In genomic region chr20:1178103-1178502, GRCh38 we compare ENCODE assay signal across 2 cellular contexts.
TF ChIP-seq lines count a peak whose summit lies in the region.

No MANE protein-coding gene starts in this region.

TF ChIP-seq in A549, 52 proteins besides CTCF, POLR2A, EP300 and RAD21:
- TF ChIP-seq RFX5 (IDR thresholded peaks at IDR 0.05) (no peak), ZFP36 (IDR thresholded peaks at IDR 0.05; ENCODE audit: borderline replicate concordance, partially characterized antibody) (peak; percentile 44), HEYL (CRISPR knock-in tag; IDR thresholded peaks at IDR 0.05) (no peak), CBX2 (IDR thresholded peaks at IDR 0.05; ENCODE audit: borderline replicate concordance, low read depth) (no peak)

TF ChIP-seq in H1, 55 proteins besides CTCF, POLR2A, EP300 and RAD21:
- TF ChIP-seq SRF (IDR thresholded peaks at IDR 0.05; ENCODE audit: low read depth, low read length) = no peak
- TF ChIP-seq KDM4A (IDR thresholded peaks at IDR 0.05; ENCODE audit: low read depth, low read length, severe bottlenecking) = no peak
- no peak for TF ChIP-seq BCL11A (IDR thresholded peaks at IDR 0.05; ENCODE audit: low read depth in 2 of 2, low read length in 2 of 2)
- TF ChIP-seq JUND (IDR thresholded peaks at IDR 0.05; ENCODE audit: low read length) = no peak
- no peak for TF ChIP-seq SAP30 (IDR thresholded peaks at IDR 0.05; ENCODE audit: insufficient read depth, insufficient replicate concordance, low read length)
- no peak for TF ChIP-seq ZNF274 (IDR thresholded peaks at IDR 0.05; ENCODE audit: borderline replicate concordance, extremely low read depth, low read length)
- no peak for TF ChIP-seq CHD7 (IDR thresholded peaks at IDR 0.05; ENCODE audit: insufficient replicate concordance, low read length)
- TF ChIP-seq KDM1A (IDR thresholded peaks at IDR 0.05; ENCODE audit: borderline replicate concordance, low read length) = no peak
- no peak for TF ChIP-seq HDAC6 (IDR thresholded peaks at IDR 0.05; ENCODE audit: low read depth, low read length)
- no peak for TF ChIP-seq CHD1 (IDR thresholded peaks at IDR 0.05; ENCODE audit: low read depth, low read length)
- no peak for TF ChIP-seq NRF1 (IDR thresholded peaks at IDR 0.05; ENCODE audit: low read depth, low read length)
- no peak for TF ChIP-seq POLR2AphosphoS5 (IDR thresholded peaks at IDR 0.05; ENCODE audit: low read depth, low read length)
- TF ChIP-seq ATF2 (IDR thresholded peaks at IDR 0.05; ENCODE audit: low read length) = no peak
- TF ChIP-seq MAX (IDR thresholded peaks at IDR 0.05) = no peak
- TF ChIP-seq SIN3A (conservative IDR thresholded peaks at IDR 0.05 in 1 of 2, IDR thresholded peaks at IDR 0.05 in 1 of 2; ENCODE audit: low read depth in 1 of 2, low read length in 2 of 2) = no peak
- no peak for TF ChIP-seq EGR1 (IDR thresholded peaks at IDR 0.05; ENCODE audit: borderline replicate concordance, low read depth, low read length)
- no peak for TF ChIP-seq NANOG (IDR thresholded peaks at IDR 0.05; ENCODE audit: insufficient read depth, low read depth, low read length, poor library complexity, severe bottlenecking)
- TF ChIP-seq RNF2 (IDR thresholded peaks at IDR 0.05; ENCODE audit: borderline replicate concordance, low read depth, low read length, missing control alignments, poor library complexity, severe bottlenecking) = no peak
- TF ChIP-seq SP4 (IDR thresholded peaks at IDR 0.05; ENCODE audit: low read length) = no peak
TF ChIP-seq in H1: peak in this region for 0.
